ENCODE assay signal across 8 cellular contexts in genomic region chr2:190534310-190535118, GRCh38. TPM values are rescaled to one million over a fixed set of nuclear protein-coding genes. Genes with fewer than 3 reads are reported as not detected.
DNase-seq lines count a peak whose midpoint lies in the region; ATAC-seq and TF ChIP-seq lines count a peak whose summit lies in the region.

Gene NEMP2 (minus strand): TSS chr2:190534722. CDS start chr2:190534655, 67 bp downstream.

- peak; percentile 72 for ATAC-seq in GM19467 (IDR thresholded peaks at IDR 0.05; ENCODE audit: unreplicated experiment)
- peak; percentile 87 for ATAC-seq in stimulated activated effector memory CD8-positive, alpha-beta T cell treated with anti-CD3 and anti-CD28 coated beads, Interleukin-12 subunit alpha, Interleukin-12 subunit beta, amount 100 ng/mL, for 72 hours

- H3K36me3 ChIP-seq in Caco-2 (ENCODE audit: control insufficient read depth, insufficient read depth, low read length), result no peaks in the 10 kb centered on the region
- no peaks in the 10 kb centered on the region for H3K36me3 ChIP-seq in esophagus muscularis mucosa
- H3K36me3 ChIP-seq in muscle layer of duodenum (ENCODE audit: control insufficient read depth in 1 of 2, insufficient read depth in 2 of 2, low read length in 2 of 2), result no peaks in the 10 kb centered on the region

- no peaks in the 10 kb centered on the region for H3K27me3 Mint-ChIP-seq in Caco-2 (ENCODE audit: insufficient read depth, unreplicated experiment)

- intact Hi-C loops in Caco-2 (cut with micrococcal nuclease; ENCODE audit: unreplicated experiment), result loop anchor here (1.0 kb wide), 2 partner anchors 44 to 75 kb away; no protein-coding TSS in a partner anchor
- intact Hi-C loops in esophagus muscularis mucosa (cut with DNase I), result loop anchor here (5.0 kb wide), 2 partner anchors 38 to 123 kb away; no protein-coding TSS in a partner anchor

- H3K4me1 Mint-ChIP-seq in Caco-2 (ENCODE audit: low read depth, unreplicated experiment), result peaks cover 25% of the 10 kb centered on the region
- H3K4me1 Mint-ChIP-seq in stimulated activated effector memory CD8-positive, alpha-beta T cell treated with anti-CD3 and anti-CD28 coated beads, Interleukin-12 subunit alpha, Interleukin-12 subunit beta, amount 100 ng/mL, for 72 hours, result peaks cover 43% of the 10 kb centered on the region

- peaks cover 16% of the 10 kb centered on the region for H3K9me3 ChIP-seq in Caco-2
- peaks cover 0 to 20% (median 4%) of the 10 kb centered on the region in 4 donors for H3K9me3 ChIP-seq in esophagus muscularis mucosa
- peaks cover 0 to 17% of the 10 kb centered on the region in 2 donors for H3K9me3 ChIP-seq in muscle layer of duodenum (ENCODE audit: control insufficient read depth in 1 of 2, low read length in 2 of 2)

- H3K27ac Mint-ChIP-seq in Caco-2 (ENCODE audit: unreplicated experiment), result peak within 1 kb of the TSS; percentile 87
- peak within 1 kb of the TSS; percentile 98 for H3K27ac Mint-ChIP-seq in stimulated activated effector memory CD8-positive, alpha-beta T cell treated with anti-CD3 and anti-CD28 coated beads, Interleukin-12 subunit alpha, Interleukin-12 subunit beta, amount 100 ng/mL, for 72 hours

- no peak for TF ChIP-seq POLR2A in esophagus muscularis mucosa (IDR thresholded peaks at IDR 0.05; ENCODE audit: low read depth)

- TF ChIP-seq CTCF in Caco-2 (IDR thresholded peaks at IDR 0.05; ENCODE audit: insufficient read depth in 1 of 2, low read depth in 1 of 2, low read length in 1 of 2, severe bottlenecking in 1 of 2, unreplicated experiment in 1 of 2), result no peak
- no peak for TF ChIP-seq CTCF in HL-60 (IDR thresholded peaks at IDR 0.05; ENCODE audit: insufficient read depth, low read length)
- no peak for TF ChIP-seq CTCF in esophagus muscularis mucosa (IDR thresholded peaks at IDR 0.05)

- H3K4me3 Mint-ChIP-seq in Caco-2 (ENCODE audit: unreplicated experiment), result peak within 1 kb of the TSS; percentile 81
- peak within 1 kb of the TSS; percentile 88 for H3K4me3 Mint-ChIP-seq in stimulated activated effector memory CD8-positive, alpha-beta T cell treated with anti-CD3 and anti-CD28 coated beads, Interleukin-12 subunit alpha, Interleukin-12 subunit beta, amount 100 ng/mL, for 72 hours

- H3K36me3 Mint-ChIP-seq in Caco-2 (ENCODE audit: insufficient read depth, unreplicated experiment), result peaks cover 16% of the 10 kb centered on the region
- H3K36me3 Mint-ChIP-seq in stimulated activated effector memory CD8-positive, alpha-beta T cell treated with anti-CD3 and anti-CD28 coated beads, Interleukin-12 subunit alpha, Interleukin-12 subunit beta, amount 100 ng/mL, for 72 hours, result peaks cover 9% of the 10 kb centered on the region

- H3K4me1 ChIP-seq in Caco-2, result peaks cover 29% of the 10 kb centered on the region
- H3K4me1 ChIP-seq in esophagus muscularis mucosa, result peaks cover 15 to 40% (median 28%) of the 10 kb centered on the region in 4 donors
- no peaks in the 10 kb centered on the region for H3K4me1 ChIP-seq in muscle layer of duodenum (ENCODE audit: control insufficient read depth in 1 of 2, insufficient read depth in 2 of 2, low read length in 2 of 2)

- H3K27ac ChIP-seq in HL-60 (replicated peaks), result peak within 1 kb of the TSS; percentile 86
- H3K27ac ChIP-seq in esophagus muscularis mucosa (replicated peaks in 1 of 4), result peak within 1 kb of the TSS; percentile 96 to 98 (median 98)
- peak within 1 kb of the TSS; percentile 95 for H3K27ac ChIP-seq in muscle layer of duodenum (ENCODE audit: low read length)

- WGBS in esophagus muscularis mucosa, result under 1% methylated on average over 20 of the region's 92 CpGs

- BruUV-seq in Caco-2 (replicated peaks; lab: Mats Ljungman, UMichigan), result no TSS peak

- TF ChIP-seq EP300 in esophagus muscularis mucosa (IDR thresholded peaks at IDR 0.05), result no peak

- H3K9me3 Mint-ChIP-seq in Caco-2 (ENCODE audit: unreplicated experiment), result peaks cover 14% of the 10 kb centered on the region
- peaks cover 17% of the 10 kb centered on the region for H3K9me3 Mint-ChIP-seq in stimulated activated effector memory CD8-positive, alpha-beta T cell treated with anti-CD3 and anti-CD28 coated beads, Interleukin-12 subunit alpha, Interleukin-12 subunit beta, amount 100 ng/mL, for 72 hours

- peak; percentile 92 to 93 for DNase-seq in Caco-2
- peak; percentile 47 to 77 for DNase-seq in HL-60 (ENCODE audit: low read depth in 1 of 2, low spot score in 1 of 2)
- DNase-seq in OCI-M2 (lab: John Stamatoyannopoulos, UW; ENCODE audit: unreplicated experiment), result peak; percentile 78
- peak; percentile 88 for DNase-seq in activated T-cell treated with anti-CD3 and anti-CD28 coated beads, Interleukin-2, amount 50 U/mL, for 1 hour
- peak; percentile 94 for DNase-seq in esophagus muscularis mucosa (ENCODE audit: extremely low spot score)
- DNase-seq in stimulated activated effector memory CD8-positive, alpha-beta T cell treated with anti-CD3 and anti-CD28 coated beads, Interleukin-12 subunit alpha, Interleukin-12 subunit beta, amount 100 ng/mL, for 72 hours (ENCODE audit: low spot score in 2 of 2), result peak; percentile 79 to 96

- peak within 1 kb of the TSS; percentile 72 for H3K4me3 ChIP-seq in Caco-2 (ENCODE audit: low read depth, low read length)
- H3K4me3 ChIP-seq in HL-60 (replicated peaks; ENCODE audit: insufficient read depth, low read length), result peak within 1 kb of the TSS; percentile 71
- H3K4me3 ChIP-seq in esophagus muscularis mucosa, result peak within 1 kb of the TSS; percentile 75 to 84 (median 82)
- H3K4me3 ChIP-seq in muscle layer of duodenum (ENCODE audit: low read depth in 1 of 2, low read length in 2 of 2), result peak within 1 kb of the TSS; percentile 72 to 89

- CTCF ChIA-PET in Caco-2 (lab: Charles Lee), result interaction anchor here (0.7 kb wide), 1 partner anchor 12 kb away, joined by 3 read pairs; no protein-coding TSS in a partner anchor

- POLR2A ChIA-PET in Caco-2 (lab: Charles Lee), result interaction anchor here (0.6 to 0.9 kb wide), 2 partner anchors 28 to 480 kb away, joined by 3 to 4 read pairs; partner anchors contain the start of gene STAT1

- H3K27me3 ChIP-seq in Caco-2 (replicated peaks; ENCODE audit: control insufficient read depth, insufficient read depth, low read length) (no peaks in the 10 kb centered on the region), HL-60 (ENCODE audit: insufficient read depth, poor library complexity, severe bottlenecking) (no peaks in the 10 kb centered on the region), esophagus muscularis mucosa (no peaks in the 10 kb centered on the region), muscle layer of duodenum (ENCODE audit: low read depth, low read length) (no peaks in the 10 kb centered on the region)

RNA-seq across cellular contexts. Expression of gene NEMP2, which starts in this region (rescaled TPM):
- total RNA-seq in Caco-2 (2022) (19.1 and 20.2 TPM in 2 replicates), esophagus muscularis mucosa (1 to 10 TPM; 2.5 to 5.7 (median 4.3) TPM)

Comparison
In these comparisons a context has a peak if more than half of its experiments do, and no peak if none do; other contexts are left out.
1. Peak in every context shown above with its lines: DNase-seq, ATAC-seq, H3K4me3 ChIP-seq and H3K27ac ChIP-seq.